ENCODE assay signal across 22 cellular contexts in genomic region chr20:25579081-25579770, GRCh38.
DNase-seq lines count a peak whose midpoint lies in the region; ATAC-seq and TF ChIP-seq lines count a peak whose summit lies in the region.
"Had no signal": no experiment of that assay in that cellular context is flagged by ENCODE, and none has a peak within 500 bp of the region (broad histone marks: within the 10 kb centered on the region; RNA-seq: fewer than 3 reads in every experiment).

No MANE protein-coding gene starts in this region.

- H4K20me1 ChIP-seq in DND-41 (ENCODE audit: insufficient read depth, low read length) (peaks cover 20% of the 10 kb centered on the region; the same call in 1 of the 2 replicates), Loucy (ENCODE audit: insufficient read depth, low read length, poor library complexity, severe bottlenecking) (peaks cover 61% of the 10 kb centered on the region)

- H2AFZ ChIP-seq in DND-41 (ENCODE audit: low read depth, low read length) (no peak overlapping the region), Loucy (ENCODE audit: low read length) (no peak overlapping the region)

- no peak for TF ChIP-seq CTCF in DND-41 (IDR thresholded peaks at IDR 0.05; ENCODE audit: borderline replicate concordance, extremely low read depth, low read length, poor library complexity, severe bottlenecking)
- TF ChIP-seq CTCF in Loucy (conservative IDR thresholded peaks at IDR 0.05; ENCODE audit: low read length), result no peak
- TF ChIP-seq CTCF in astrocyte of the spinal cord (IDR thresholded peaks at IDR 0.05; ENCODE audit: low read depth, low read length), result no peak
- TF ChIP-seq CTCF in nephron (IDR thresholded peaks at IDR 0.05; ENCODE audit: unreplicated experiment in 3 of 3), result no peak

- H3K79me2 ChIP-seq in DND-41 (ENCODE audit: insufficient read depth, low read length), result peaks cover 96% of the 10 kb centered on the region
- H3K79me2 ChIP-seq in Loucy (ENCODE audit: insufficient read depth, low read length), result peaks cover 97% of the 10 kb centered on the region

- no peak overlapping the region for H3K4me3 Mint-ChIP-seq in nephron
- H3K4me3 Mint-ChIP-seq: activated B cell treated with CpG ODN at 0.5 μM for 24 hours; activated T-helper 17 cell treated with anti-CD3 and anti-CD28 coated beads, Interleukin-2, amount 50 U/mL, for 72 hours; dendritic cell treated with granulocyte-macrophage colony-stimulating factor and Interleukin-4, amounts not matched to agents 40 ng/mL and 50 ng/mL, for 4 days; immature natural killer cell; memory B cell had no signal

- ATAC-seq in DND-41 (ENCODE audit: insufficient read depth, low read depth), result peak; percentile 69; the same call in 2 of the 3 replicates
- ATAC-seq: activated T-helper 17 cell treated with anti-CD3 and anti-CD28 coated beads, Interleukin-2, amount 50 U/mL, for 72 hours; HCT116 had no signal

- H3K4me1 ChIP-seq in DND-41 (ENCODE audit: insufficient read depth, low read length) (peaks cover 23% of the 10 kb centered on the region), Loucy (ENCODE audit: insufficient read depth, low read length, poor library complexity, severe bottlenecking) (peaks cover 45% of the 10 kb centered on the region)

- no peaks in the 10 kb centered on the region for H3K27me3 Mint-ChIP-seq in nephron (ENCODE audit: low read depth)
- H3K27me3 Mint-ChIP-seq: activated T-helper 17 cell treated with anti-CD3 and anti-CD28 coated beads, Interleukin-2, amount 50 U/mL, for 72 hours had no signal

- H3K4me2 ChIP-seq in DND-41 (ENCODE audit: insufficient read depth, low read length) (no peak overlapping the region), Loucy (ENCODE audit: low read depth, low read length, poor library complexity, severe bottlenecking) (peak overlapping the region; percentile 27)

- peaks cover 26% of the 10 kb centered on the region for H3K36me3 ChIP-seq in DND-41 (ENCODE audit: insufficient read depth, low read length)
- H3K36me3 ChIP-seq in Loucy (ENCODE audit: insufficient read depth, low read length), result no peaks in the 10 kb centered on the region
- H3K36me3 ChIP-seq: sigmoid colon had no signal

- H3K4me3 ChIP-seq in DND-41 (ENCODE audit: low read depth in 1 of 2, low read length in 2 of 2) (no peak overlapping the region), Loucy (ENCODE audit: low read length, poor library complexity, severe bottlenecking) (no peak overlapping the region), astrocyte of the spinal cord (ENCODE audit: low read depth, low read length) (no peak overlapping the region)
- H3K4me3 ChIP-seq: sigmoid colon, testis had no signal

- no peak overlapping the region; the same call in 1 of the 2 replicates for H3K27ac ChIP-seq in DND-41 (ENCODE audit: low read length)
- H3K27ac ChIP-seq: RWPE1, sigmoid colon, testis had no signal

- H3F3A ChIP-seq in Loucy (ENCODE audit: low read depth), result no peaks in the 10 kb centered on the region

- H3K9ac ChIP-seq in DND-41 (ENCODE audit: low read depth, low read length), result no peak overlapping the region
- H3K9ac ChIP-seq in Loucy (ENCODE audit: low read depth, low read length, poor library complexity, severe bottlenecking), result no peak overlapping the region

- DNase-seq in DND-41, result peak; percentile 29
- DNase-seq in astrocyte of the spinal cord (ENCODE audit: low read depth, low spot score), result peak; percentile 63
- no peak for DNase-seq in activated gamma-delta T cell treated with Interleukin-2 at 50 U/mL for 16 hours
- no peak for DNase-seq in stimulated activated CD8-positive, alpha-beta memory T cell treated with anti-CD3 and anti-CD28 coated beads, Interleukin-4, amount 100 ng/mL, for 48 hours
- DNase-seq in D341Med (ENCODE audit: low spot score), result no peak
- DNase-seq in middle frontal gyrus (ENCODE audit: extremely low spot score, low spot score), result no peak
- DNase-seq: activated B cell treated with CpG ODN at 0.5 μM for 24 hours; anterior cingulate cortex; erythroblast; immature natural killer cell; NCI-H1930; nucleus accumbens; sigmoid colon; stimulated activated CD4-positive, alpha-beta T cell treated with anti-CD3 and anti-CD28 coated beads, Interleukin-4, amount 100 ng/mL, for 24 hours; testis had no signal

- H3K9me3 ChIP-seq in DND-41 (ENCODE audit: insufficient read depth, low read length, severe bottlenecking) (no peaks in the 10 kb centered on the region), Loucy (ENCODE audit: insufficient read depth, low read depth, low read length) (no peaks in the 10 kb centered on the region)
- H3K9me3 ChIP-seq: sigmoid colon, testis had no signal

- in situ Hi-C loops in astrocyte of the spinal cord (cut with HindIII; ENCODE audit: low sequenced_read_pairs), result no loop called here

- peak overlapping the region in 2 of 3 experiments; percentile 65 to 85 for H3K27ac Mint-ChIP-seq in nephron
- H3K27ac Mint-ChIP-seq: activated B cell treated with CpG ODN at 0.5 μM for 24 hours; activated T-helper 17 cell treated with anti-CD3 and anti-CD28 coated beads, Interleukin-2, amount 50 U/mL, for 72 hours; dendritic cell treated with granulocyte-macrophage colony-stimulating factor and Interleukin-4, amounts not matched to agents 40 ng/mL and 50 ng/mL, for 4 days; immature natural killer cell; memory B cell had no signal

- no peaks in the 10 kb centered on the region for H3K9me2 ChIP-seq in Loucy (replicated peaks; ENCODE audit: low read depth, low read length)

- peaks cover 37% of the 10 kb centered on the region for H3K36me3 Mint-ChIP-seq in nephron (ENCODE audit: low read depth)
- H3K36me3 Mint-ChIP-seq: memory B cell had no signal

- H3K4me1 Mint-ChIP-seq in nephron, result peaks cover 42% of the 10 kb centered on the region
- H3K4me1 Mint-ChIP-seq: activated B cell treated with CpG ODN at 0.5 μM for 24 hours; activated T-helper 17 cell treated with anti-CD3 and anti-CD28 coated beads, Interleukin-2, amount 50 U/mL, for 72 hours; memory B cell had no signal

- H3K9me3 Mint-ChIP-seq in nephron, result no peaks in the 10 kb centered on the region
- H3K9me3 Mint-ChIP-seq: activated B cell treated with CpG ODN at 0.5 μM for 24 hours; activated T-helper 17 cell treated with anti-CD3 and anti-CD28 coated beads, Interleukin-2, amount 50 U/mL, for 72 hours; dendritic cell treated with granulocyte-macrophage colony-stimulating factor and Interleukin-4, amounts not matched to agents 40 ng/mL and 50 ng/mL, for 4 days; immature natural killer cell; memory B cell had no signal

- H3K27me3 ChIP-seq in DND-41 (ENCODE audit: insufficient read depth, low read length, poor library complexity) (no peaks in the 10 kb centered on the region), Loucy (ENCODE audit: insufficient read depth, low read length, poor library complexity, severe bottlenecking) (no peaks in the 10 kb centered on the region)
- H3K27me3 ChIP-seq: sigmoid colon, testis had no signal

Comparison
In these comparisons a context has a peak if more than half of its experiments do, and no peak if none do; other contexts are left out.
1. DNase-seq: peak in DND-41 (single experiment) and astrocyte of the spinal cord (single experiment); none in activated gamma-delta T cell treated with Interleukin-2 at 50 U/mL for 16 hours (single experiment), stimulated activated CD8-positive, alpha-beta memory T cell treated with anti-CD3 and anti-CD28 coated beads, Interleukin-4, amount 100 ng/mL, for 48 hours (single experiment), D341Med (single experiment) and middle frontal gyrus (single experiment).